Comparison of ENCODE assay signal across 13 cellular contexts in genomic region chr3:32564195-32564594, GRCh38. TPM values are rescaled to one million over a fixed set of nuclear protein-coding genes. Genes with fewer than 3 reads are reported as not detected.
A peak's percentile ranks its signal among the peaks of the same experiment; 100 is the strongest.
DNase-seq lines count a peak whose midpoint lies in the region; TF ChIP-seq lines count a peak whose summit lies in the region.
"Had no signal": no experiment of that assay in that cellular context is flagged by ENCODE, and none has a peak within 500 bp of the region (broad histone marks: within the 10 kb centered on the region; RNA-seq: fewer than 3 reads in every experiment).

No MANE protein-coding gene starts in this region.

- H3K9ac ChIP-seq in Loucy (ENCODE audit: low read depth, low read length, poor library complexity, severe bottlenecking) (no peak overlapping the region), MM.1S (ENCODE audit: low read length) (no peak overlapping the region)
- H3K9ac ChIP-seq: GM23248 had no signal

- intact Hi-C loops in left ventricle myocardium inferior (cut with micrococcal nuclease), result no loop called here

- H3K9me3 Mint-ChIP-seq in progenitor cell of endocrine pancreas (ENCODE audit: low read depth), result no peaks in the 10 kb centered on the region
- H3K9me3 Mint-ChIP-seq: CD4-positive, alpha-beta memory T cell had no signal

- H3K9me3 ChIP-seq in Loucy (ENCODE audit: insufficient read depth, low read depth, low read length), result no peaks in the 10 kb centered on the region
- H3K9me3 ChIP-seq in BE2C, result no peaks in the 10 kb centered on the region
- no peaks in the 10 kb centered on the region for H3K9me3 ChIP-seq in MM.1S (replicated peaks; ENCODE audit: insufficient read depth, low read length)
- no peaks in the 10 kb centered on the region for H3K9me3 ChIP-seq in left ventricle myocardium inferior (replicated peaks)

- peaks cover 3% of the 10 kb centered on the region; the same call in 1 of the 2 replicates for H3F3A ChIP-seq in Loucy (ENCODE audit: low read depth)
- no peaks in the 10 kb centered on the region for H3F3A ChIP-seq in MM.1S (ENCODE audit: insufficient read depth, low read length)

- H3K79me2 ChIP-seq in Loucy (ENCODE audit: insufficient read depth, low read length) (peaks cover 95% of the 10 kb centered on the region), MM.1S (ENCODE audit: low read length) (peaks cover 93% of the 10 kb centered on the region)

- H3K4me1 Mint-ChIP-seq in progenitor cell of endocrine pancreas (ENCODE audit: low read depth), result peaks cover 5% of the 10 kb centered on the region

- TF ChIP-seq CTCF in Loucy (conservative IDR thresholded peaks at IDR 0.05; ENCODE audit: low read length) (no peak), choroid plexus epithelial cell (conservative IDR thresholded peaks at IDR 0.05; ENCODE audit: low read depth, low read length) (no peak), fibroblast of pulmonary artery (IDR thresholded peaks at IDR 0.05; ENCODE audit: low read length, missing control alignments) (no peak), progenitor cell of endocrine pancreas (IDR thresholded peaks at IDR 0.05; ENCODE audit: unreplicated experiment) (no peak), BE2C (IDR thresholded peaks at IDR 0.05; ENCODE audit: low read depth, low read length) (no peak), MM.1S (IDR thresholded peaks at IDR 0.05; ENCODE audit: low read length) (no peak), left ventricle myocardium inferior (IDR thresholded peaks at IDR 0.05; ENCODE audit: borderline replicate concordance) (no peak)

- H3K36me3 ChIP-seq in Loucy (ENCODE audit: insufficient read depth, low read length), result peaks cover 5% of the 10 kb centered on the region; the same call in 1 of the 2 replicates
- H3K36me3 ChIP-seq in BE2C, result no peaks in the 10 kb centered on the region
- no peaks in the 10 kb centered on the region; the same call in 1 of the 2 replicates for H3K36me3 ChIP-seq in MM.1S (replicated peaks; ENCODE audit: insufficient read depth, low read length)
- peaks cover 9% of the 10 kb centered on the region for H3K36me3 ChIP-seq in left ventricle myocardium inferior

- DNase-seq in choroid plexus epithelial cell (ENCODE audit: low read depth) (peak; percentile 35), fibroblast of pulmonary artery (ENCODE audit: low read depth) (peak; percentile 33), progenitor cell of endocrine pancreas (ENCODE audit: low spot score, unreplicated experiment) (no peak), BE2C (no peak), MM.1S (no peak), left ventricle myocardium inferior (no peak)
- DNase-seq: CD4-positive, alpha-beta memory T cell; DMS79; GM23248; H7 had no signal

- H4K20me1 ChIP-seq in Loucy (ENCODE audit: insufficient read depth, low read length, poor library complexity, severe bottlenecking) (peaks cover 66% of the 10 kb centered on the region), MM.1S (ENCODE audit: insufficient read depth, low read length) (peaks cover 2% of the 10 kb centered on the region; the same call in 1 of the 2 replicates)

- no peak overlapping the region for H3K27ac ChIP-seq in MM.1S (ENCODE audit: low read length)
- no peak overlapping the region for H3K27ac ChIP-seq in left ventricle myocardium inferior (replicated peaks)
- H3K27ac ChIP-seq: C4-2B, GM23248 had no signal

- H2AFZ ChIP-seq in Loucy (ENCODE audit: low read length), result no peak overlapping the region
- no peak overlapping the region for H2AFZ ChIP-seq in MM.1S (ENCODE audit: low read length)
- H2AFZ ChIP-seq: GM23248 had no signal

- H3K4me1 ChIP-seq in Loucy (ENCODE audit: insufficient read depth, low read length, poor library complexity, severe bottlenecking), result peaks cover 37% of the 10 kb centered on the region
- H3K4me1 ChIP-seq in BE2C, result no peaks in the 10 kb centered on the region
- H3K4me1 ChIP-seq in MM.1S (ENCODE audit: low read length), result peaks cover 6% of the 10 kb centered on the region; the same call in 1 of the 2 replicates
- peaks cover 73% of the 10 kb centered on the region for H3K4me1 ChIP-seq in left ventricle myocardium inferior

- H3K27ac Mint-ChIP-seq in progenitor cell of endocrine pancreas, result peak overlapping the region; percentile 10
- H3K27ac Mint-ChIP-seq: B cell had no signal

- no peak overlapping the region for H3K4me3 ChIP-seq in Loucy (ENCODE audit: low read length, poor library complexity, severe bottlenecking)
- H3K4me3 ChIP-seq in choroid plexus epithelial cell (ENCODE audit: low read depth, low read length), result no peak overlapping the region
- H3K4me3 ChIP-seq in fibroblast of pulmonary artery (replicated peaks; ENCODE audit: low read depth, low read length), result no peak overlapping the region
- no peak overlapping the region for H3K4me3 ChIP-seq in BE2C (ENCODE audit: low read depth, low read length)
- no peak overlapping the region for H3K4me3 ChIP-seq in MM.1S (ENCODE audit: low read length)
- no peak overlapping the region for H3K4me3 ChIP-seq in left ventricle myocardium inferior
- H3K4me3 ChIP-seq: GM23248 had no signal

- peak overlapping the region; percentile 28 for H3K4me2 ChIP-seq in Loucy (ENCODE audit: low read depth, low read length, poor library complexity, severe bottlenecking)
- no peak overlapping the region for H3K4me2 ChIP-seq in MM.1S (ENCODE audit: low read depth, low read length)

- peaks cover 6% of the 10 kb centered on the region for H3K36me3 Mint-ChIP-seq in progenitor cell of endocrine pancreas (ENCODE audit: insufficient read depth)

- H3K9me2 ChIP-seq in Loucy (replicated peaks; ENCODE audit: low read depth, low read length) (no peaks in the 10 kb centered on the region), MM.1S (replicated peaks; ENCODE audit: insufficient read depth, low read length) (no peaks in the 10 kb centered on the region)

- H3K4me3 Mint-ChIP-seq in progenitor cell of endocrine pancreas (ENCODE audit: low read depth), result no peak overlapping the region
- H3K4me3 Mint-ChIP-seq: B cell; CD4-positive, alpha-beta memory T cell had no signal

- H3K27me3 ChIP-seq in Loucy (ENCODE audit: insufficient read depth, low read length, poor library complexity, severe bottlenecking) (no peaks in the 10 kb centered on the region), BE2C (no peaks in the 10 kb centered on the region), MM.1S (replicated peaks; ENCODE audit: insufficient read depth, low read length) (no peaks in the 10 kb centered on the region), left ventricle myocardium inferior (ENCODE audit: low read depth) (no peaks in the 10 kb centered on the region)

- no peaks in the 10 kb centered on the region for H3K27me3 Mint-ChIP-seq in progenitor cell of endocrine pancreas
- H3K27me3 Mint-ChIP-seq: B cell; CD4-positive, alpha-beta memory T cell had no signal

RNA-seq across cellular contexts. Expression of gene DYNC1LI1, which starts 6.5 kb away (rescaled TPM):
- 43.8 and 49.2 TPM in 2 replicates for total RNA-seq in progenitor cell of endocrine pancreas
- polyA plus RNA-seq in BE2C (2012; ENCODE audit: insufficient read depth, insufficient read length, low read depth), result 26.1 TPM
- total RNA-seq in left ventricle myocardium inferior, result 53.8 TPM

Comparison
In these comparisons a context has a peak if more than half of its experiments do, and no peak if none do; other contexts are left out.
1. DNase-seq: peak in choroid plexus epithelial cell (single experiment) and fibroblast of pulmonary artery (single experiment); none in progenitor cell of endocrine pancreas (single experiment), BE2C (single experiment), MM.1S (single experiment) and left ventricle myocardium inferior (single experiment).